ENCODE assay signal across 7 cellular contexts in the genomic region with DNA sequence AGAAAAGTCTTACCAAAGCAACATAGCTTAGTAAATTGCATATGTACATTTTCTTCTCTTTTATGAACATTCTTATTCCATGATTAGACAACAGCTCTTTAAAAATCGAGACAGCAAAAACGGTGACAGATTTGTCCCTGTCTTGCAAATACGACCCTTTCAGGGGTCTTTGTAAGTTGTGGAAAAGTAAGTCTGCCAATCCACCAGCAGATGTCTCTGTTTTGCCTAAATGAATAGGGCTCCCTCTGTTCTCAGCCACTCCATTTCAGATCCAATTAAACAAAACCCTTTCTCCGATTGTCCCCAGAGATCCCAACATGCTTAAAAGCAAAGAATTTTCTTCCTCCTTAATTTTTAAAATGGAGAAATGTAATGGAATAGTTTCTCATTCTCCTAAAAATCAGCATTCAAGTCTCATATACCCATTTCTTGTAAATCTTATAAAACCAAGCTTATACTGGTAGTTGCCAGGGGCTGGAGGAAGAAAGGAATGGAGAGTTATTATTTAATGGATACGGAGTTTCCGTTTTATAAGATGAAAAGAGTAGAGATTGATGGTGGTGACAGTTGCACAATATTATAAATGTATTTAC.
DNase-seq lines count a peak whose midpoint lies in the region; ATAC-seq and TF ChIP-seq lines count a peak whose summit lies in the region.

No MANE protein-coding gene starts in this region.

- H3K9ac ChIP-seq in HUES6 (ENCODE audit: low read length) (no peak overlapping the region), NT2/D1 (ENCODE audit: insufficient read length, low read depth) (no peak overlapping the region)

- H3K9me3 ChIP-seq in HUES6 (ENCODE audit: control insufficient read depth, insufficient read depth, low read depth, low read length) = no peaks in the 10 kb centered on the region
- H3K9me3 ChIP-seq in NT2/D1 (ENCODE audit: insufficient read depth, low read length) = no peaks in the 10 kb centered on the region
- no peaks in the 10 kb centered on the region for H3K9me3 ChIP-seq in breast epithelium
- no peaks in the 10 kb centered on the region for H3K9me3 ChIP-seq in suprapubic skin

- H3K4me3 ChIP-seq in HUES6 (ENCODE audit: low read depth, low read length) (peak overlapping the region; percentile 19; the same call in 1 of the 2 replicates), NT2/D1 (ENCODE audit: insufficient read length, low read depth) (no peak overlapping the region), breast epithelium (no peak overlapping the region), kidney epithelial cell (ENCODE audit: low read depth, low read length) (no peak overlapping the region), suprapubic skin (no peak overlapping the region)

- peak; percentile 84 for DNase-seq in G401 (ENCODE audit: low spot score)
- peak; percentile 78 for DNase-seq in NT2/D1 (ENCODE audit: low read depth, low spot score)
- no peak for DNase-seq in breast epithelium (ENCODE audit: low spot score in 2 of 2)
- DNase-seq in kidney epithelial cell (ENCODE audit: low read depth) = peak; percentile 31
- DNase-seq in suprapubic skin (ENCODE audit: low spot score in 2 of 2) = no peak

- H3K4me1 ChIP-seq in HUES6 (ENCODE audit: control insufficient read depth, insufficient read depth, low read length) (peaks cover 8% of the 10 kb centered on the region; the same call in 1 of the 2 replicates), NT2/D1 (ENCODE audit: insufficient read depth, insufficient read length) (peaks cover 3% of the 10 kb centered on the region), breast epithelium (no peaks in the 10 kb centered on the region), suprapubic skin (peaks cover 14% of the 10 kb centered on the region)

- H3K27me3 ChIP-seq in HUES6 (ENCODE audit: control insufficient read depth, insufficient read depth, low read length) (no peaks in the 10 kb centered on the region), NT2/D1 (ENCODE audit: insufficient read depth, insufficient read length) (no peaks in the 10 kb centered on the region), breast epithelium (no peaks in the 10 kb centered on the region), kidney epithelial cell (ENCODE audit: control insufficient read depth, insufficient read depth, low read length) (no peaks in the 10 kb centered on the region), suprapubic skin (no peaks in the 10 kb centered on the region)

- TF ChIP-seq EP300 in suprapubic skin (IDR thresholded peaks at IDR 0.05) = no peak

- 9% methylated on average over 6 of the region's 6 CpGs for WGBS in suprapubic skin

- no peak for TF ChIP-seq POLR2A in breast epithelium (IDR thresholded peaks at IDR 0.05)
- TF ChIP-seq POLR2A in suprapubic skin (IDR thresholded peaks at IDR 0.05) = no peak

- H3K27ac ChIP-seq in HUES6 (ENCODE audit: low read depth, low read length) (no peak overlapping the region), breast epithelium (no peak overlapping the region), suprapubic skin (no peak overlapping the region)

- TF ChIP-seq CTCF in breast epithelium (IDR thresholded peaks at IDR 0.05) = peak; percentile 29 to 70 (median 66)
- peak; percentile 64 for TF ChIP-seq CTCF in kidney epithelial cell (IDR thresholded peaks at IDR 0.05; ENCODE audit: insufficient read depth, low read length, poor library complexity, severe bottlenecking)
- peak; percentile 13 to 46 for TF ChIP-seq CTCF in suprapubic skin (IDR thresholded peaks at IDR 0.05)

- intact Hi-C loops in breast epithelium (cut with DNase I; ENCODE audit: low total_unique reads) = no loop called here

- H3K36me3 ChIP-seq in HUES6 (ENCODE audit: control insufficient read depth, insufficient read depth, low read length) (no peaks in the 10 kb centered on the region), NT2/D1 (ENCODE audit: insufficient read depth, insufficient read length, low read length) (no peaks in the 10 kb centered on the region), breast epithelium (no peaks in the 10 kb centered on the region), kidney epithelial cell (ENCODE audit: control insufficient read depth, insufficient read depth, low read length) (no peaks in the 10 kb centered on the region), suprapubic skin (no peaks in the 10 kb centered on the region)

- no peak for ATAC-seq in HG02588 (IDR thresholded peaks at IDR 0.05; ENCODE audit: unreplicated experiment)

- in situ Hi-C loops in G401 (cut with HindIII; ENCODE audit: low sequenced_read_pairs) = no loop called here

Comparison
In these comparisons a context has a peak if more than half of its experiments do, and no peak if none do; other contexts are left out.
1. DNase-seq: peak in G401 (single experiment), NT2/D1 (single experiment) and kidney epithelial cell (single experiment); none in breast epithelium (0 of 2) and suprapubic skin (0 of 2).
2. Peak in every context shown above with its lines, with median percentiles within 50 percentile points of each other: CTCF ChIP-seq.